Comparison of ENCODE assay signal across 13 cellular contexts in the genomic region with DNA sequence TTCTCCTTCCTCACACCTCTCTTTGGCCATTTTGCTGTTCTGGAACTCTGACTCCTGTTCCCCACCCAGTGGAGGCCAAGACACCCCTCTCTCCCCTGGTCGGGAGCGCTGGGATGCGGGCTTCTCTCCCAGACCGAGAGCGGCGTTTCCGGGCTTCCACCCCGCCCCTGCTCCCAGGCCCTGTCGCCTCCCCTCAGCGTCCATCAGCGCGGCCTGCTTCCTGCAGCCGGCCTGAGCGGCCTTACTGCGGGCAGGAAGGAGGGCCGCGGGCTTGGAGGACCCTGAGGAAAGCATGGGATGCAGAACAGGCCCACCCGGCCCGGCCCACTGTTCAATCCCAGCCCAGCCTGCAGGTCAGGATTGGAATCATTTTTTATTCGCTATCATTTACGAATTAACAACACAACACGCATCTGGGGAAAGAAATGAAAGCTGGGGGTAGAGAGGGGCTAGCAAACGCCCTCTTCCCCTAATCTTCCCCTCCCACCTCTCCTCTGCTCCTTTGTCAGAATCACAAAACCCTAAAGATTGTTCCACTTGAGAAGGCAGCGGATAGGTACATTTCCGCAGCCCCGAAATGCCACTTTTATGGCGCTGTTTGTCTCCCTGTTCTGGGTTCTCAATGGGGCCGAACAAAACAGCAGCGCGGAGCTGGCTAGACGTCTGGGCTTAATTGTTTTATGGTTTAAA. TPM values are rescaled to one million over a fixed set of nuclear protein-coding genes. Genes with fewer than 3 reads are reported as not detected.
DNase-seq lines count a peak whose midpoint lies in the region; ATAC-seq and TF ChIP-seq lines count a peak whose summit lies in the region.
"Had no signal": no experiment of that assay in that cellular context is flagged by ENCODE, and none has a peak within 500 bp of the region (broad histone marks: within the 10 kb centered on the region; RNA-seq: fewer than 3 reads in every experiment).

No MANE protein-coding gene starts in this region.

- peak overlapping the region; percentile 38 for H3K4me3 Mint-ChIP-seq in T-helper 2 cell treated with Interferon-gamma antibody and Interleukin-4, amounts not matched to agents 5 μg/mL and 100 μg/mL, for 36 hours

- no peaks in the 10 kb centered on the region for H3K36me3 Mint-ChIP-seq in T-helper 2 cell treated with Interferon-gamma antibody and Interleukin-4, amounts not matched to agents 5 μg/mL and 100 μg/mL, for 36 hours (ENCODE audit: low read depth)

- ATAC-seq in GM21526 (IDR thresholded peaks at IDR 0.05; ENCODE audit: low FRiP score, unreplicated experiment), result no peak

- H3K4me1 ChIP-seq in SJSA1 (replicated peaks) (peaks cover 43% of the 10 kb centered on the region), skeletal muscle tissue (ENCODE audit: control insufficient read depth in 3 of 3, insufficient read depth in 3 of 3, low read length in 3 of 3) (peaks cover 54 to 88% (median 71%) of the 10 kb centered on the region in 3 donors)

- H3K36me3 ChIP-seq in SJSA1 (0 out of 2 replicates have a peak, but pooled peaks cover 5% of the 10 kb centered on the region), skeletal muscle tissue (ENCODE audit: control insufficient read depth in 3 of 3, insufficient read depth in 3 of 3, low read length in 3 of 3) (no peaks in the 10 kb centered on the region)

- H3K27me3 ChIP-seq in SJSA1 (replicated peaks) (no peaks in the 10 kb centered on the region), skeletal muscle tissue (ENCODE audit: control insufficient read depth in 3 of 3, insufficient read depth in 3 of 3, low read length in 3 of 3) (peaks cover 0 to 3% (median 0%) of the 10 kb centered on the region in 3 donors)

- CTCF ChIA-PET in RWPE1 (lab: Yijun Ruan, JAX), result interaction anchor here (0.7 to 1.4 kb wide), 6 partner anchors 20 to 202 kb away, joined by 3 to 7 read pairs (median 4); partner anchors contain the start of gene HOXC10

- POLR2A ChIA-PET in RWPE1 (lab: Yijun Ruan, JAX; ENCODE audit: low non-redundant PET), result no interaction called here

- no peak overlapping the region for H3K27ac Mint-ChIP-seq in T-helper 2 cell treated with Interferon-gamma antibody and Interleukin-4, amounts not matched to agents 5 μg/mL and 100 μg/mL, for 36 hours

- H3K9me3 ChIP-seq in SJSA1 (replicated peaks) (no peaks in the 10 kb centered on the region), skeletal muscle tissue (ENCODE audit: control insufficient read depth in 3 of 3, low read length in 3 of 3) (no peaks in the 10 kb centered on the region)
- H3K9me3 ChIP-seq: SK-N-SH had no signal

- peak overlapping the region; percentile 75 to 91 (median 87) for H3K9ac ChIP-seq in skeletal muscle tissue (ENCODE audit: low read depth in 1 of 3, low read length in 3 of 3)
- H3K9ac ChIP-seq: SK-N-SH had no signal

- peak overlapping the region; percentile 48 for H3K27ac ChIP-seq in SJSA1
- H3K27ac ChIP-seq in skeletal muscle tissue (ENCODE audit: low read depth, low read length), result peak overlapping the region; percentile 85
- no peak overlapping the region for H3K27ac ChIP-seq in RWPE1

- peaks cover 12% of the 10 kb centered on the region for H3K4me1 Mint-ChIP-seq in T-helper 2 cell treated with Interferon-gamma antibody and Interleukin-4, amounts not matched to agents 5 μg/mL and 100 μg/mL, for 36 hours (ENCODE audit: low read depth)

- H3K4me3 ChIP-seq in SJSA1 (peak overlapping the region; percentile 21), skeletal muscle tissue (ENCODE audit: low read length in 3 of 3) (peak overlapping the region; percentile 57 to 76 (median 72))

- peaks cover 96% of the 10 kb centered on the region for H3K27me3 Mint-ChIP-seq in T-helper 2 cell treated with Interferon-gamma antibody and Interleukin-4, amounts not matched to agents 5 μg/mL and 100 μg/mL, for 36 hours (ENCODE audit: low read depth)

- no peak for DNase-seq in T-helper 2 cell treated with Interferon-gamma antibody and Interleukin-4, amounts not matched to agents 5 μg/mL and 100 μg/mL, for 36 hours (ENCODE audit: low spot score)
- DNase-seq in T-helper 2 cell, result no peak
- peak in 1 of 2 experiments; percentile 57 for DNase-seq in SJSA1 (ENCODE audit: low read depth in 1 of 2, low spot score in 2 of 2)
- peak; percentile 87 for DNase-seq in islet precursor cell
- no peak for DNase-seq in SK-N-DZ (ENCODE audit: low spot score)
- no peak for DNase-seq in RWPE1 (ENCODE audit: low spot score)
- DNase-seq: SK-N-SH; stimulated activated CD4-positive, alpha-beta T cell treated with anti-CD3 and anti-CD28 coated beads, Interleukin-15, amount 100 ng/mL, for 24 hours; trophoblast cell had no signal

- no peak for TF ChIP-seq CTCF in RWPE1 (conservative IDR thresholded peaks at IDR 0.05; ENCODE audit: low read depth)

- no peaks in the 10 kb centered on the region for H3K9me3 Mint-ChIP-seq in T-helper 2 cell treated with Interferon-gamma antibody and Interleukin-4, amounts not matched to agents 5 μg/mL and 100 μg/mL, for 36 hours

RNA-seq across cellular contexts. Expression of gene HOXC8, which starts 3.8 kb away (rescaled TPM):
- 0.19 and 1.3 TPM in 2 replicates for total RNA-seq in SJSA1 (2014; rRNA removed; shearing (Covaris generic))
- 0.52 TPM for total RNA-seq in skeletal muscle tissue
- not detected in 2 replicates for polyA plus RNA-seq in SK-N-DZ (2014; cell fraction: cytosol; rRNA removed)
- polyA plus RNA-seq in SK-N-DZ (2014; cell fraction: nucleus; rRNA removed), result not detected in 2 replicates
- total RNA-seq: left lobe of liver, osteocyte had no signal

RNA-seq across cellular contexts. Expression of gene HOXC9, which starts 5.0 kb away (rescaled TPM):
- total RNA-seq in SJSA1 (2014; rRNA removed; shearing (Covaris generic)), result 9.6 and 14.2 TPM in 2 replicates
- 4.2 TPM for total RNA-seq in skeletal muscle tissue
- 1.4 TPM in 1 of 2 replicates, not detected in the other for polyA plus RNA-seq in SK-N-DZ (2014; cell fraction: cytosol; rRNA removed)
- polyA plus RNA-seq in SK-N-DZ (2014; cell fraction: nucleus; rRNA removed), result 0.25 TPM in 1 of 2 replicates, not detected in the other
- total RNA-seq: left lobe of liver, osteocyte had no signal

RNA-seq across cellular contexts. Expression of gene HOXC10, which starts 20.0 kb away (rescaled TPM):
- 3.2 and 7.5 TPM in 2 replicates for total RNA-seq in SJSA1 (2014; rRNA removed; shearing (Covaris generic))
- total RNA-seq in skeletal muscle tissue, result 3.7 TPM
- polyA plus RNA-seq in SK-N-DZ (2014; cell fraction: cytosol; rRNA removed), result not detected in 2 replicates
- polyA plus RNA-seq in SK-N-DZ (2014; cell fraction: nucleus; rRNA removed), result not detected in 2 replicates
- total RNA-seq: osteocyte had no signal

RNA-seq across cellular contexts. Expression of gene HOXC6, which starts 23.3 kb away (rescaled TPM):
- 2.9 and 6.2 TPM in 2 replicates for total RNA-seq in SJSA1 (2014; rRNA removed; shearing (Covaris generic))
- 2.6 TPM for total RNA-seq in skeletal muscle tissue
- 0.68 and 0.74 TPM in 2 replicates for polyA plus RNA-seq in SK-N-DZ (2014; cell fraction: cytosol; rRNA removed)
- polyA plus RNA-seq in SK-N-DZ (2014; cell fraction: nucleus; rRNA removed), result 0.87 TPM in 1 of 2 replicates, not detected in the other
- total RNA-seq: left lobe of liver, osteocyte had no signal

RNA-seq across cellular contexts. Expression of gene HOXC5, which starts 27.9 kb away (rescaled TPM):
- total RNA-seq in SJSA1 (2014; rRNA removed; shearing (Covaris generic)), result not detected in 2 replicates
- total RNA-seq in skeletal muscle tissue, result 0.52 TPM
- polyA plus RNA-seq in SK-N-DZ (2014; cell fraction: cytosol; rRNA removed), result 1.6 TPM in 1 of 2 replicates, not detected in the other
- polyA plus RNA-seq in SK-N-DZ (2014; cell fraction: nucleus; rRNA removed), result 0.09 TPM in 1 of 2 replicates, not detected in the other
- total RNA-seq: left lobe of liver, osteocyte had no signal
